1 cellular context compared by ENCODE assay signal in the genomic region with DNA sequence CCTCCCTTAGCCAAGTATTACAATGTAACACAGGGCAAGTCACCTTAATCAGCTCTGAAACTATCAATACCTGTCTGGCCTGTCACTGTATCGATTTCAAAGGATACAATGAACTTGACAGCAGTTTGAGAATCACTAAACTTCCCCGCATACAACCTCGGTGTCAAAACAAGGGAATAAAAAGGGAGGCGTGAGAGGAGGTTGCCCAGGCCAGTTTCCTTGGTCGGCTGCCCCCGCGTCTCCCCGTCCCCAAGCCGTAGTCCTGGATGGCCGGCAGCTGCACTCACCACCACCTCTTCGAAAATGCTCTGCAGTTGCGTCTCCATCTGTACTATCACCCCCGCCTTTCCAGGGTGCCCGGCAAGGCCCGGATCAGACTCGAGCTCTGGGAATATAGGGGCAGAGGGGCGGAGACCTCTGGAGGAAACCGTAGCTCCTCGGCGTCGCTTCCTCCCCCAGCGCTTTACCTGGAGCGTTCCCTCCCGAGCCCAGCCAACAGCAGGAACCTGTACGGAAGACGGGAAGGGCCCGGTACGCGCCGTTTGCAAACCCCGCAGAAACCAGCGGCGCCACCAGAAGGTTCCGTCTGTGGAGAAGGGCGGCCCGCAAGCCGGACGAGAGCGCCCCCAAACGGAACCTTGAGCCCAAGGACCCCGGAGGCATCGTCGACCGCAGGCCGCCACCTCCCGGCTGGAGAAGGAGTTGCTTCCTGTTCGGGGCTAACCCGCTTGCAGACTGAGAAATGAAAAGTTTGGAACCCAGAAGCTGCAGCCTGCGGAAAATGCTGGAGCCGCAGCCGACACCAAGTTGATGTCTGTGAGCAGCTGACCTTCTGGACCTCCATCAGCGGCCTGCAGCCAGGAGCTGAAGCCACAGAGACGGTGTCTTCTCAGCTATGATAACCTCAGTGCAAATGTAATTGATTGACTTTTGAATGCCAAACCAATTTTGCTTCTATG.
TF ChIP-seq lines count a peak whose summit lies in the region.

A gene with protein sequence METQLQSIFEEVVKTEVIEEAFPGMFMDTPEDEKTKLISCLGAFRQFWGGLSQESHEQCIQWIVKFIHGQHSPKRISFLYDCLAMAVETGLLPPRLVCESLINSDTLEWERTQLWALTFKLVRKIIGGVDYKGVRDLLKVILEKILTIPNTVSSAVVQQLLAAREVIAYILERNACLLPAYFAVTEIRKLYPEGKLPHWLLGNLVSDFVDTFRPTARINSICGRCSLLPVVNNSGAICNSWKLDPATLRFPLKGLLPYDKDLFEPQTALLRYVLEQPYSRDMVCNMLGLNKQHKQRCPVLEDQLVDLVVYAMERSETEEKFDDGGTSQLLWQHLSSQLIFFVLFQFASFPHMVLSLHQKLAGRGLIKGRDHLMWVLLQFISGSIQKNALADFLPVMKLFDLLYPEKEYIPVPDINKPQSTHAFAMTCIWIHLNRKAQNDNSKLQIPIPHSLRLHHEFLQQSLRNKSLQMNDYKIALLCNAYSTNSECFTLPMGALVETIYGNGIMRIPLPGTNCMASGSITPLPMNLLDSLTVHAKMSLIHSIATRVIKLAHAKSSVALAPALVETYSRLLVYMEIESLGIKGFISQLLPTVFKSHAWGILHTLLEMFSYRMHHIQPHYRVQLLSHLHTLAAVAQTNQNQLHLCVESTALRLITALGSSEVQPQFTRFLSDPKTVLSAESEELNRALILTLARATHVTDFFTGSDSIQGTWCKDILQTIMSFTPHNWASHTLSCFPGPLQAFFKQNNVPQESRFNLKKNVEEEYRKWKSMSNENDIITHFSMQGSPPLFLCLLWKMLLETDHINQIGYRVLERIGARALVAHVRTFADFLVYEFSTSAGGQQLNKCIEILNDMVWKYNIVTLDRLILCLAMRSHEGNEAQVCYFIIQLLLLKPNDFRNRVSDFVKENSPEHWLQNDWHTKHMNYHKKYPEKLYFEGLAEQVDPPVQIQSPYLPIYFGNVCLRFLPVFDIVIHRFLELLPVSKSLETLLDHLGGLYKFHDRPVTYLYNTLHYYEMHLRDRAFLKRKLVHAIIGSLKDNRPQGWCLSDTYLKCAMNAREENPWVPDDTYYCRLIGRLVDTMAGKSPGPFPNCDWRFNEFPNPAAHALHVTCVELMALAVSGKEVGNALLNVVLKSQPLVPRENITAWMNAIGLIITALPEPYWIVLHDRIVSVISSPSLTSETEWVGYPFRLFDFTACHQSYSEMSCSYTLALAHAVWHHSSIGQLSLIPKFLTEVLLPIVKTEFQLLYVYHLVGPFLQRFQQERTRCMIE (N-terminal part only) (minus strand): TSS at position 519 of the 959 bp plus-strand sequence. CDS start 193 bp downstream, at position 326.

TF ChIP-seq in GM12878, 131 proteins besides CTCF, POLR2A, EP300 and RAD21 (continued from another document and continues in another):
- TF ChIP-seq, protein P1, sequence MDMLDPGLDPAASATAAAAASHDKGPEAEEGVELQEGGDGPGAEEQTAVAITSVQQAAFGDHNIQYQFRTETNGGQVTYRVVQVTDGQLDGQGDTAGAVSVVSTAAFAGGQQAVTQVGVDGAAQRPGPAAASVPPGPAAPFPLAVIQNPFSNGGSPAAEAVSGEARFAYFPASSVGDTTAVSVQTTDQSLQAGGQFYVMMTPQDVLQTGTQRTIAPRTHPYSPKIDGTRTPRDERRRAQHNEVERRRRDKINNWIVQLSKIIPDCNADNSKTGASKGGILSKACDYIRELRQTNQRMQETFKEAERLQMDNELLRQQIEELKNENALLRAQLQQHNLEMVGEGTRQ (IDR thresholded peaks at IDR 0.05; ENCODE audit: borderline replicate concordance, low read depth, low read length): no peak
- TF ChIP-seq SREBF1 (IDR thresholded peaks at IDR 0.05; ENCODE audit: low read length): peak; percentile 85
- TF ChIP-seq BCL11A (IDR thresholded peaks at IDR 0.05; ENCODE audit: low read depth, low read length): no peak
- no peak for TF ChIP-seq NR2C2 (IDR thresholded peaks at IDR 0.05; ENCODE audit: borderline replicate concordance, control insufficient read depth, insufficient read length, low read depth)
- TF ChIP-seq RAD51 (IDR thresholded peaks at IDR 0.05): no peak
- TF ChIP-seq RFX5 (IDR thresholded peaks at IDR 0.05; ENCODE audit: low read depth, low read length): peak; percentile 72; the same call in 1 of the 2 replicates
- TF ChIP-seq SP1 (IDR thresholded peaks at IDR 0.05; ENCODE audit: low read depth, low read length): peak; percentile 74
- TF ChIP-seq IRF4 (IDR thresholded peaks at IDR 0.05; ENCODE audit: low read depth, low read length): peak; percentile 71
- peak; percentile 70 to 71; a peak in 3 of 4 replicates for TF ChIP-seq BHLHE40 (IDR thresholded peaks at IDR 0.05; ENCODE audit: borderline replicate concordance in 1 of 2, low read depth in 2 of 2, low read length in 1 of 2)
- peak; percentile 87 for TF ChIP-seq ZNF24 (IDR thresholded peaks at IDR 0.05)
- peak; percentile 45 for TF ChIP-seq BCL3 (IDR thresholded peaks at IDR 0.05; ENCODE audit: borderline replicate concordance, insufficient read depth, low read depth, low read length, poor library complexity, severe bottlenecking)
- peak; percentile 73 for TF ChIP-seq MLLT1 (IDR thresholded peaks at IDR 0.05)
- TF ChIP-seq CREB1 (IDR thresholded peaks at IDR 0.05; ENCODE audit: low read depth): peak; percentile 71
- peak; percentile 92 for TF ChIP-seq POLR2AphosphoS2 (IDR thresholded peaks at IDR 0.05; ENCODE audit: low read depth, low read length)
- peak; percentile 83 for TF ChIP-seq SMC3 (IDR thresholded peaks at IDR 0.05; ENCODE audit: borderline replicate concordance, low read length)
- peak; percentile 92 for TF ChIP-seq YY1 (IDR thresholded peaks at IDR 0.05; ENCODE audit: low read depth, low read length)
- TF ChIP-seq KLF5 (IDR thresholded peaks at IDR 0.05; ENCODE audit: partially characterized antibody): peak; percentile 86
- TF ChIP-seq NRF1 (conservative IDR thresholded peaks at IDR 0.05; ENCODE audit: low read depth, low read length): no peak
- TF ChIP-seq, protein P2, sequence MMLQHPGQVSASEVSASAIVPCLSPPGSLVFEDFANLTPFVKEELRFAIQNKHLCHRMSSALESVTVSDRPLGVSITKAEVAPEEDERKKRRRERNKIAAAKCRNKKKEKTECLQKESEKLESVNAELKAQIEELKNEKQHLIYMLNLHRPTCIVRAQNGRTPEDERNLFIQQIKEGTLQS (IDR thresholded peaks at IDR 0.05; ENCODE audit: borderline replicate concordance, extremely low read depth, low read depth, low read length): no peak
- TF ChIP-seq, protein P3, sequence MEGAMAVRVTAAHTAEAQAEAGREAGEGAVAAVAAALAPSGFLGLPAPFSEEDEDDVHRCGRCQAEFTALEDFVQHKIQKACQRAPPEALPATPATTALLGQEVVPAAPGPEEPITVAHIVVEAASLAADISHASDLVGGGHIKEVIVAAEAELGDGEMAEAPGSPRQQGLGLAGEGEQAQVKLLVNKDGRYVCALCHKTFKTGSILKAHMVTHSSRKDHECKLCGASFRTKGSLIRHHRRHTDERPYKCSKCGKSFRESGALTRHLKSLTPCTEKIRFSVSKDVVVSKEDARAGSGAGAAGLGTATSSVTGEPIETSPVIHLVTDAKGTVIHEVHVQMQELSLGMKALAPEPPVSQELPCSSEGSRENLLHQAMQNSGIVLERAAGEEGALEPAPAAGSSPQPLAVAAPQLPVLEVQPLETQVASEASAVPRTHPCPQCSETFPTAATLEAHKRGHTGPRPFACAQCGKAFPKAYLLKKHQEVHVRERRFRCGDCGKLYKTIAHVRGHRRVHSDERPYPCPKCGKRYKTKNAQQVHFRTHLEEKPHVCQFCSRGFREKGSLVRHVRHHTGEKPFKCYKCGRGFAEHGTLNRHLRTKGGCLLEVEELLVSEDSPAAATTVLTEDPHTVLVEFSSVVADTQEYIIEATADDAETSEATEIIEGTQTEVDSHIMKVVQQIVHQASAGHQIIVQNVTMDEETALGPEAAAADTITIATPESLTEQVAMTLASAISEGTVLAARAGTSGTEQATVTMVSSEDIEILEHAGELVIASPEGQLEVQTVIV (IDR thresholded peaks at IDR 0.05; ENCODE audit: borderline replicate concordance, partially characterized antibody): peak; percentile 76
- TF ChIP-seq SRF (IDR thresholded peaks at IDR 0.05; ENCODE audit: low read depth in 2 of 2, low read length in 2 of 2): peak; percentile 51 to 94; a peak in 3 of 4 replicates
- TF ChIP-seq FOXK2 (IDR thresholded peaks at IDR 0.05): peak; percentile 81
- TF ChIP-seq CREM (IDR thresholded peaks at IDR 0.05; ENCODE audit: low read depth): peak; percentile 90
- no peak; the same call in 1 of the 2 replicates for TF ChIP-seq JUNB (IDR thresholded peaks at IDR 0.05)
- TF ChIP-seq WRNIP1 (IDR thresholded peaks at IDR 0.05; ENCODE audit: borderline replicate concordance, low read depth, low read length): peak; percentile 97; the same call in 1 of the 2 replicates
- TF ChIP-seq POU2F2 (IDR thresholded peaks at IDR 0.05; ENCODE audit: borderline replicate concordance, low read depth, low read length): peak; percentile 86; the same call in 2 of the 3 replicates
- TF ChIP-seq BACH1 (IDR thresholded peaks at IDR 0.05; ENCODE audit: borderline replicate concordance): no peak; the same call in none of the 2 replicates
- TF ChIP-seq SIX5 (IDR thresholded peaks at IDR 0.05; ENCODE audit: low read depth, low read length, severe bottlenecking): peak; percentile 88
- peak; percentile 96 for TF ChIP-seq TAF1 (IDR thresholded peaks at IDR 0.05; ENCODE audit: borderline replicate concordance, low read depth, low read length)
- no peak; the same call in 1 of the 2 replicates for TF ChIP-seq BMI1 (IDR thresholded peaks at IDR 0.05; ENCODE audit: borderline replicate concordance)
- TF ChIP-seq LARP7 (IDR thresholded peaks at IDR 0.05): peak; percentile 99
- TF ChIP-seq EED (IDR thresholded peaks at IDR 0.05; ENCODE audit: low read depth): peak; percentile 74
- peak; percentile 56; the same call in 1 of the 2 replicates for TF ChIP-seq PAX5 (IDR thresholded peaks at IDR 0.05; ENCODE audit: borderline replicate concordance, low read depth, low read length)
- TF ChIP-seq MTA3 (IDR thresholded peaks at IDR 0.05; ENCODE audit: borderline replicate concordance, low read length): no peak
- TF ChIP-seq TCF12 (IDR thresholded peaks at IDR 0.05; ENCODE audit: low read depth, low read length): peak; percentile 65; the same call in 1 of the 2 replicates
- peak; percentile 98 for TF ChIP-seq RELB (IDR thresholded peaks at IDR 0.05; ENCODE audit: low read depth)
- TF ChIP-seq HDGF (IDR thresholded peaks at IDR 0.05): 0 out of 2 replicates have a peak, but pooled peaks have one; percentile 27
- TF ChIP-seq, protein P4, sequence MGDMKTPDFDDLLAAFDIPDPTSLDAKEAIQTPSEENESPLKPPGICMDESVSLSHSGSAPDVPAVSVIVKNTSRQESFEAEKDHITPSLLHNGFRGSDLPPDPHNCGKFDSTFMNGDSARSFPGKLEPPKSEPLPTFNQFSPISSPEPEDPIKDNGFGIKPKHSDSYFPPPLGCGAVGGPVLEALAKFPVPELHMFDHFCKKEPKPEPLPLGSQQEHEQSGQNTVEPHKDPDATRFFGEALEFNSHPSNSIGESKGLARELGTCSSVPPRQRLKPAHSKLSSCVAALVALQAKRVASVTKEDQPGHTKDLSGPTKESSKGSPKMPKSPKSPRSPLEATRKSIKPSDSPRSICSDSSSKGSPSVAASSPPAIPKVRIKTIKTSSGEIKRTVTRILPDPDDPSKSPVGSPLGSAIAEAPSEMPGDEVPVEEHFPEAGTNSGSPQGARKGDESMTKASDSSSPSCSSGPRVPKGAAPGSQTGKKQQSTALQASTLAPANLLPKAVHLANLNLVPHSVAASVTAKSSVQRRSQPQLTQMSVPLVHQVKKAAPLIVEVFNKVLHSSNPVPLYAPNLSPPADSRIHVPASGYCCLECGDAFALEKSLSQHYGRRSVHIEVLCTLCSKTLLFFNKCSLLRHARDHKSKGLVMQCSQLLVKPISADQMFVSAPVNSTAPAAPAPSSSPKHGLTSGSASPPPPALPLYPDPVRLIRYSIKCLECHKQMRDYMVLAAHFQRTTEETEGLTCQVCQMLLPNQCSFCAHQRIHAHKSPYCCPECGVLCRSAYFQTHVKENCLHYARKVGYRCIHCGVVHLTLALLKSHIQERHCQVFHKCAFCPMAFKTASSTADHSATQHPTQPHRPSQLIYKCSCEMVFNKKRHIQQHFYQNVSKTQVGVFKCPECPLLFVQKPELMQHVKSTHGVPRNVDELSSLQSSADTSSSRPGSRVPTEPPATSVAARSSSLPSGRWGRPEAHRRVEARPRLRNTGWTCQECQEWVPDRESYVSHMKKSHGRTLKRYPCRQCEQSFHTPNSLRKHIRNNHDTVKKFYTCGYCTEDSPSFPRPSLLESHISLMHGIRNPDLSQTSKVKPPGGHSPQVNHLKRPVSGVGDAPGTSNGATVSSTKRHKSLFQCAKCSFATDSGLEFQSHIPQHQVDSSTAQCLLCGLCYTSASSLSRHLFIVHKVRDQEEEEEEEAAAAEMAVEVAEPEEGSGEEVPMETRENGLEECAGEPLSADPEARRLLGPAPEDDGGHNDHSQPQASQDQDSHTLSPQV (IDR thresholded peaks at IDR 0.05): peak; percentile 95
- peak; percentile 77 for TF ChIP-seq POLR2AphosphoS5 (IDR thresholded peaks at IDR 0.05; ENCODE audit: low read length)
- TF ChIP-seq SMAD5 (IDR thresholded peaks at IDR 0.05; ENCODE audit: low read depth): peak; percentile 86; the same call in 1 of the 2 replicates
- peak; percentile 75 for TF ChIP-seq FOXM1 (IDR thresholded peaks at IDR 0.05; ENCODE audit: low read depth, low read length)
